8 cellular contexts compared by ENCODE assay signal in the genomic region with DNA sequence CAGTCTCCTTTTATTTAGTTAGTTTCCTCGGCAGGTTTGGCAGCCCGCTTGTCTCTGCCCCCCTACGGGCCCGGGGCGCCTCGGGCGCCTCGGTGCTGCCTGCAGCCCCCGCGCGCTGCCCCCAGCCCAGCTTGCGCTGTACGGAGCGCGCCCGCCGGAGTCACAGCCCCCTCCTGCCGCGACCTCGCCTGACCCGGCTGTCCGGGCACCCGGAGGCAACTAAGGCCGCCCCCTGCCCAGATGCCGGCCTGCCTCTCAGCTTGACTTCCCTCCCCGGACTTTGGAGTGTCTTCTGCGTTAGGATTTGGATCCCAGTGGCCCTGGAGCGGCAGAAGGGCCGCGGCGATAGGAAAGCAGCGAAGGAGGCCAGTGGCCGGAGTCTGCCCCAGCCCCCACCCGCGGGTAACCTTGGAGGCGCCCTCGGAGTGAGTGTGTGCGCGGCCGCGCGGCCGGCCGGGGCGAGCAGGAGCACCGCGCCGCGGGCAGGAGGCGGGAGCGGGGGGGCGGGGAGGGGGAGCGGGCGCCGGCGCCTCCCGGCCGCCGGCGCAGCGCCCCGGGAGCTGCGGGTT. TPM values are rescaled to one million over a fixed set of nuclear protein-coding genes. Genes with fewer than 3 reads are reported as not detected.
DNase-seq lines count a peak whose midpoint lies in the region; ATAC-seq and TF ChIP-seq lines count a peak whose summit lies in the region.

No MANE protein-coding gene starts in this region.

- H3K9me3 Mint-ChIP-seq in activated CD4-positive, alpha-beta T cell treated with anti-CD3 and anti-CD28 coated beads, Interleukin-2, amount 10 ng/mL, durations not matched to agents 24 days and 14 days: no peaks in the 10 kb centered on the region

- peaks cover 26% of the 10 kb centered on the region for H3K36me3 Mint-ChIP-seq in activated CD4-positive, alpha-beta T cell treated with anti-CD3 and anti-CD28 coated beads, Interleukin-2, amount 10 ng/mL, durations not matched to agents 24 days and 14 days (ENCODE audit: low read depth)

- H3K4me3 Mint-ChIP-seq in activated CD4-positive, alpha-beta T cell treated with anti-CD3 and anti-CD28 coated beads, Interleukin-2, amount 10 ng/mL, durations not matched to agents 24 days and 14 days: peak overlapping the region; percentile 84

- peak; percentile 53 for ATAC-seq in GM21390 (IDR thresholded peaks at IDR 0.05; ENCODE audit: unreplicated experiment)
- ATAC-seq in mucosa of descending colon: peak; percentile 85

- peaks cover 42% of the 10 kb centered on the region for H3K27me3 Mint-ChIP-seq in activated CD4-positive, alpha-beta T cell treated with anti-CD3 and anti-CD28 coated beads, Interleukin-2, amount 10 ng/mL, durations not matched to agents 24 days and 14 days

- H3K9me3 ChIP-seq in HUES48 (ENCODE audit: control insufficient read depth, insufficient read depth, low read length) (no peaks in the 10 kb centered on the region), mucosa of descending colon (no peaks in the 10 kb centered on the region)

- TF ChIP-seq CTCF in epithelial cell of proximal tubule (conservative IDR thresholded peaks at IDR 0.05; ENCODE audit: low read depth, low read length): no peak
- TF ChIP-seq CTCF in mucosa of descending colon (IDR thresholded peaks at IDR 0.05): no peak

- peaks cover 98% of the 10 kb centered on the region for H3K27me3 ChIP-seq in HUES48 (ENCODE audit: control insufficient read depth, insufficient read depth, low read length)

- peaks cover 21% of the 10 kb centered on the region for H3K4me1 Mint-ChIP-seq in activated CD4-positive, alpha-beta T cell treated with anti-CD3 and anti-CD28 coated beads, Interleukin-2, amount 10 ng/mL, durations not matched to agents 24 days and 14 days

- no peaks in the 10 kb centered on the region for H3K36me3 ChIP-seq in HUES48 (ENCODE audit: control insufficient read depth, insufficient read depth, low read length)
- no peaks in the 10 kb centered on the region for H3K36me3 ChIP-seq in mucosa of descending colon (ENCODE audit: low read depth)

- intact Hi-C loops in activated CD4-positive, alpha-beta T cell treated with anti-CD3 and anti-CD28 coated beads, Interleukin-2, amount 10 ng/mL, durations not matched to agents 24 days and 14 days (cut with micrococcal nuclease): loop anchor here (1.0 to 10.0 kb wide), 3 partner anchors 8 to 317 kb away; a partner anchor contains a TSS
- intact Hi-C loops in mucosa of descending colon (cut with DNase I, micrococcal nuclease): no loop called here

- H3K27ac Mint-ChIP-seq in activated CD4-positive, alpha-beta T cell treated with anti-CD3 and anti-CD28 coated beads, Interleukin-2, amount 10 ng/mL, durations not matched to agents 24 days and 14 days: peak overlapping the region; percentile 58

- peak overlapping the region; percentile 66 for H3K4me3 ChIP-seq in HUES48 (ENCODE audit: low read depth, low read length)
- H3K4me3 ChIP-seq in epithelial cell of proximal tubule (ENCODE audit: low read depth, low read length): peak overlapping the region; percentile 72
- H3K4me3 ChIP-seq in mucosa of descending colon: peak overlapping the region; percentile 44

- no peak overlapping the region for H3K9ac ChIP-seq in HUES48 (ENCODE audit: low read depth, low read length)

- H3K4me1 ChIP-seq in HUES48 (ENCODE audit: control insufficient read depth, insufficient read depth, low read length) (peaks cover 21% of the 10 kb centered on the region), mucosa of descending colon (ENCODE audit: low read depth) (peaks cover 8% of the 10 kb centered on the region)

- H3K27ac ChIP-seq in HUES48 (ENCODE audit: low read depth, low read length): no peak overlapping the region

- DNase-seq in NCI-H1694 treated with DMSO at 0.1 percent for 48 hours (lab: John Stamatoyannopoulos, UW): peak; percentile 35
- DNase-seq in NCI-H1694 (lab: John Stamatoyannopoulos, UW): no peak
- peak; percentile 76 for DNase-seq in activated CD4-positive, alpha-beta T cell treated with anti-CD3 and anti-CD28 coated beads, Interleukin-2, amount 10 ng/mL, durations not matched to agents 24 days and 14 days
- no peak for DNase-seq in epithelial cell of proximal tubule (ENCODE audit: low read depth)
- DNase-seq in mucosa of descending colon: peak; percentile 66 to 77 (median 72)
- DNase-seq in ureter (ENCODE audit: low spot score): peak; percentile 61

RNA-seq across cellular contexts. Expression of a gene that starts 7.6 kb away (rescaled TPM):
- total RNA-seq in activated CD4-positive, alpha-beta T cell treated with anti-CD3 and anti-CD28 coated beads, Interleukin-2, amount 10 ng/mL, durations not matched to agents 24 days and 14 days: 12.8 and 13.7 TPM in 2 replicates
- total RNA-seq in epithelial cell of proximal tubule (2.8 and 3.0 TPM in 2 replicates), mucosa of descending colon (10 to 100 TPM in 2 of 3 donors, 1 to 10 TPM in 1; 4.4 to 20.7 (median 14.8) TPM), ureter (11.0 TPM)

RNA-seq across cellular contexts. Expression of a gene that starts 17.6 kb away (rescaled TPM):
- 63.7 and 67.2 TPM in 2 replicates for total RNA-seq in activated CD4-positive, alpha-beta T cell treated with anti-CD3 and anti-CD28 coated beads, Interleukin-2, amount 10 ng/mL, durations not matched to agents 24 days and 14 days
- 52.2 and 54.1 TPM in 2 replicates for total RNA-seq in epithelial cell of proximal tubule
- 10 to 100 TPM; 48.6 to 70.9 (median 57.7) TPM for total RNA-seq in mucosa of descending colon
- 80.6 TPM for total RNA-seq in ureter

Comparison
In these comparisons a context has a peak if more than half of its experiments do, and no peak if none do; other contexts are left out.
1. DNase-seq: peak in NCI-H1694 treated with DMSO at 0.1 percent for 48 hours (single experiment), activated CD4-positive, alpha-beta T cell treated with anti-CD3 and anti-CD28 coated beads, Interleukin-2, amount 10 ng/mL, durations not matched to agents 24 days and 14 days (single experiment), mucosa of descending colon (3 of 3) and ureter (single experiment); none in NCI-H1694 (single experiment) and epithelial cell of proximal tubule (single experiment).
2. Peak in every context shown above with its lines, with median percentiles within 50 percentile points of each other: H3K4me3 ChIP-seq.